In genomic region chr6:154733610-154734379, GRCh38 we compare ENCODE assay signal across 8 cellular contexts. TPM values are rescaled to one million over a fixed set of nuclear protein-coding genes. Genes with fewer than 3 reads are reported as not detected.
DNase-seq lines count a peak whose midpoint lies in the region; ATAC-seq and TF ChIP-seq lines count a peak whose summit lies in the region.

No MANE protein-coding gene starts in this region.

- CTCF ChIA-PET in activated B cell treated with CpG ODN at 0.5 μM for 24 hours (lab: Charles Lee): interaction anchor here (1.3 to 1.8 kb wide), 2 partner anchors 58 to 72 kb away, joined by 3 to 4 read pairs; no protein-coding TSS in a partner anchor

- H3K4me1 Mint-ChIP-seq in activated B cell treated with CpG ODN at 0.5 μM for 24 hours: peaks cover 48% of the 10 kb centered on the region

- no peak for TF ChIP-seq CTCF in activated B cell treated with CpG ODN at 0.5 μM for 24 hours (IDR thresholded peaks at IDR 0.05)

- no peaks in the 10 kb centered on the region for H3K27me3 Mint-ChIP-seq in activated B cell treated with CpG ODN at 0.5 μM for 24 hours

- peak overlapping the region; percentile 86 for H3K4me3 Mint-ChIP-seq in activated B cell treated with CpG ODN at 0.5 μM for 24 hours

- peak overlapping the region; percentile 99 for H3K27ac ChIP-seq in caudate nucleus (ENCODE audit: low read depth, low read length)

- H3K9me3 Mint-ChIP-seq in activated B cell treated with CpG ODN at 0.5 μM for 24 hours: no peaks in the 10 kb centered on the region

- peaks cover 26% of the 10 kb centered on the region for H3K36me3 Mint-ChIP-seq in activated B cell treated with CpG ODN at 0.5 μM for 24 hours (ENCODE audit: low read depth)

- peak; percentile 71 for ATAC-seq in GM19023 (IDR thresholded peaks at IDR 0.05; ENCODE audit: unreplicated experiment)
- ATAC-seq in HG03196 (IDR thresholded peaks at IDR 0.05; ENCODE audit: unreplicated experiment): peak; percentile 84
- ATAC-seq in activated B cell treated with CpG ODN at 0.5 μM for 24 hours (ENCODE audit: low read depth): peak; percentile 73

- peak; percentile 98 for DNase-seq in AG08396 (ENCODE audit: low spot score)
- DNase-seq in NCI-H226: peak; percentile 99
- peak; percentile 82 for DNase-seq in activated B cell treated with CpG ODN at 0.5 μM for 24 hours
- peak; percentile 25 to 98 (median 94) for DNase-seq in caudate nucleus (lab: John Stamatoyannopoulos, UW)
- peak; percentile 93 for DNase-seq in inferior parietal cortex (ENCODE audit: extremely low spot score)
- peak; percentile 91 for DNase-seq in smooth muscle cell of the brain vasculature (ENCODE audit: low read depth, low spot score)

- POLR2A ChIA-PET in activated B cell treated with CpG ODN at 0.5 μM for 24 hours (lab: Charles Lee): interaction anchor here (0.8 to 1.3 kb wide), 5 partner anchors 18 to 66 kb away, joined by 3 to 7 read pairs (median 4); no protein-coding TSS in a partner anchor

- intact Hi-C loops in activated B cell treated with CpG ODN at 0.5 μM for 24 hours (cut with micrococcal nuclease): loop anchor here (1.0 to 2.0 kb wide), 10 partner anchors 13 to 1749 kb away; partner anchors contain the start of gene TFB1M

- peak overlapping the region; percentile 98 for H3K27ac Mint-ChIP-seq in activated B cell treated with CpG ODN at 0.5 μM for 24 hours

RNA-seq across cellular contexts. Expression of gene SCAF8, which starts 0.6 kb away (rescaled TPM):
- total RNA-seq in activated B cell treated with CpG ODN at 0.5 μM for 24 hours: 56.8 and 65.2 TPM in 2 replicates

Comparison
In these comparisons a context has a peak if more than half of its experiments do, and no peak if none do; other contexts are left out.
1. Peak in every context shown above with its lines: DNase-seq, ATAC-seq and H3K27ac ChIP-seq.